Comparison of ENCODE assay signal across 8 cellular contexts in genomic region chr14:71319646-71320045, GRCh38. TPM values are rescaled to one million over a fixed set of nuclear protein-coding genes. Genes with fewer than 3 reads are reported as not detected.
DNase-seq lines count a peak whose midpoint lies in the region; ATAC-seq and TF ChIP-seq lines count a peak whose summit lies in the region.

No MANE protein-coding gene starts in this region.

- no peaks in the 10 kb centered on the region for H3K36me3 ChIP-seq in fibroblast of lung (ENCODE audit: control insufficient read depth, insufficient read depth, low read length)

- no peaks in the 10 kb centered on the region for H3K27me3 ChIP-seq in fibroblast of lung (ENCODE audit: control insufficient read depth, insufficient read depth, low read length)

- peaks cover 23% of the 10 kb centered on the region for H3K79me2 ChIP-seq in fibroblast of lung (ENCODE audit: control insufficient read depth, insufficient read depth, low read length)

- peak overlapping the region; percentile 89 to 93 (median 91) for H3K4me3 Mint-ChIP-seq in T-cell

- DNase-seq in DMS 273 (lab: John Stamatoyannopoulos, UW; ENCODE audit: unreplicated experiment) (peak; percentile 58), DMS 273 treated with DMSO at 0.1 percent for 48 hours (lab: John Stamatoyannopoulos, UW) (no peak), T-cell (no peak), fibroblast of lung (ENCODE audit: low read depth in 2 of 2) (no peak), omental fat pad (ENCODE audit: low spot score) (no peak), NCI-H2196 treated with DMSO at 0.1 percent for 48 hours (lab: John Stamatoyannopoulos, UW; ENCODE audit: unreplicated experiment) (no peak)

- CTCF ChIA-PET in T-cell (lab: Charles Lee) = no interaction called here

- peak overlapping the region; percentile 87 for H2AFZ ChIP-seq in fibroblast of lung (ENCODE audit: low read length)

- no peaks in the 10 kb centered on the region for H4K20me1 ChIP-seq in fibroblast of lung (ENCODE audit: control insufficient read depth, extremely low read depth, insufficient read depth, low read length)

- peak overlapping the region; percentile 78 for H3K4me2 ChIP-seq in fibroblast of lung (ENCODE audit: extremely low read depth, insufficient read depth, low read length)

- H3K4me1 ChIP-seq in fibroblast of lung (ENCODE audit: control insufficient read depth, extremely low read depth, insufficient read depth, low read length) = peaks cover 4% of the 10 kb centered on the region

- no peaks in the 10 kb centered on the region for H3K36me3 Mint-ChIP-seq in T-cell

- H3K27ac ChIP-seq in fibroblast of lung (ENCODE audit: insufficient read depth, low read length) = peak overlapping the region; percentile 58

- TF ChIP-seq CTCF in fibroblast of lung (conservative IDR thresholded peaks at IDR 0.05 in 1 of 2, IDR thresholded peaks at IDR 0.05 in 1 of 2; ENCODE audit: low read depth in 1 of 2, low read length in 2 of 2) = no peak
- no peak for TF ChIP-seq CTCF in omental fat pad (IDR thresholded peaks at IDR 0.05)

- peaks cover 37 to 42% (median 41%) of the 10 kb centered on the region in 3 donors for H3K4me1 Mint-ChIP-seq in T-cell

- peak overlapping the region; percentile 95 to 96 for H3K27ac Mint-ChIP-seq in T-cell

- no peaks in the 10 kb centered on the region for H3K9me3 ChIP-seq in fibroblast of lung (ENCODE audit: control insufficient read depth, insufficient read depth, low read depth, low read length)

- H3K4me3 ChIP-seq in fibroblast of lung (replicated peaks in 1 of 4; ENCODE audit: control extremely low read depth in 1 of 4, insufficient read depth in 1 of 4, low read depth in 3 of 4, low read length in 4 of 4) = peak overlapping the region; percentile 42 to 96 (median 82)

- H3K9ac ChIP-seq in fibroblast of lung (ENCODE audit: insufficient read depth, low read length) = peak overlapping the region; percentile 21

- H3K27me3 Mint-ChIP-seq in T-cell = peaks cover 0 to 3% of the 10 kb centered on the region in 2 donors

- POLR2A ChIA-PET in T-cell (lab: Charles Lee) = interaction anchor here in 1 of 2 donors (0.6 kb wide), 2 partner anchors 52 to 138 kb away, joined by 3 to 6 read pairs; no protein-coding TSS in a partner anchor

- ATAC-seq in HG03280 (IDR thresholded peaks at IDR 0.05; ENCODE audit: unreplicated experiment) (peak; percentile 2), T-cell (replicated peaks in 1 of 4) (no peak), omental fat pad (ENCODE audit: low FRiP score) (peak; percentile 16)
- no peak for ATAC-seq in activated CD4-positive, CD25-positive, alpha-beta regulatory T cell treated with anti-CD3 and anti-CD28 coated beads, Interleukin-2, amount 50 U/mL, for 24 hours

- H3K9me3 Mint-ChIP-seq in T-cell = no peaks in the 10 kb centered on the region

RNA-seq across cellular contexts. Expression of gene SIPA1L1, which starts 0.6 kb away (rescaled TPM):
- total RNA-seq in T-cell (10 to 100 TPM; 34.9 to 50.6 (median 42.3) TPM), fibroblast of lung (27.2 and 72.5 TPM in 2 replicates), omental fat pad (10 to 100 TPM; 20.3 to 49.1 (median 34.5) TPM)
- polyA plus RNA-seq in fibroblast of lung = 20.3 and 35.0 TPM in 2 replicates
- polyA plus RNA-seq in fibroblast of lung (2012) = 22.5 and 30.5 TPM in 2 replicates
- polyA minus RNA-seq in fibroblast of lung (ENCODE audit: low replicate concordance) = 31.5 and 56.7 TPM in 2 replicates

Comparison
In these comparisons a context has a peak if more than half of its experiments do, and no peak if none do; other contexts are left out.
1. ATAC-seq: peak in HG03280 (single experiment) and omental fat pad (single experiment); none in T-cell (0 of 4) and activated CD4-positive, CD25-positive, alpha-beta regulatory T cell treated with anti-CD3 and anti-CD28 coated beads, Interleukin-2, amount 50 U/mL, for 24 hours (0 of 2).